Comparison of ENCODE assay signal across 28 cellular contexts in genomic region chr3:13157986-13158385, GRCh38.
"Had no signal": no experiment of that assay in that cellular context is flagged by ENCODE, and none has a peak within 500 bp of the region (broad histone marks: within the 10 kb centered on the region; RNA-seq: fewer than 3 reads in every experiment).

No MANE protein-coding gene starts in this region.

- H3K4me1 Mint-ChIP-seq: memory B cell, mesothelial cell of epicardium, naive B cell had no signal

- H3K9me3 ChIP-seq: neutrophil, pancreas, testis had no signal

- H3K27ac ChIP-seq: coronary artery, esophagus squamous epithelium, neutrophil, pancreas, right lobe of liver, stomach, testis, tibial artery had no signal

- H3K27me3 ChIP-seq: pancreas, right lobe of liver, testis had no signal

- H3K36me3 Mint-ChIP-seq: mesothelial cell of epicardium; stimulated activated effector memory CD8-positive, alpha-beta T cell treated with anti-CD3 and anti-CD28 coated beads, Interleukin-12 subunit alpha, Interleukin-12 subunit beta, amount 100 ng/mL, for 72 hours; type B pancreatic cell had no signal

- H3K27me3 Mint-ChIP-seq: type B pancreatic cell had no signal

- H3K27ac Mint-ChIP-seq: memory B cell; mesothelial cell of epicardium; natural killer cell treated with Interleukin-12 subunit alpha and Interleukin-12 subunit beta and Interleukin-15 and Interleukin-18, amount 100 ng/mL, for 72 hours; progenitor cell of endocrine pancreas; stimulated activated effector memory CD8-positive, alpha-beta T cell treated with anti-CD3 and anti-CD28 coated beads, Interleukin-12 subunit alpha, Interleukin-12 subunit beta, amount 100 ng/mL, for 72 hours; type B pancreatic cell had no signal

- H3K4me3 Mint-ChIP-seq: memory B cell; mesothelial cell of epicardium; natural killer cell treated with Interleukin-12 subunit alpha and Interleukin-12 subunit beta and Interleukin-15 and Interleukin-18, amount 100 ng/mL, for 72 hours; neural crest cell; stimulated activated effector memory CD8-positive, alpha-beta T cell treated with anti-CD3 and anti-CD28 coated beads, Interleukin-12 subunit alpha, Interleukin-12 subunit beta, amount 100 ng/mL, for 72 hours; type B pancreatic cell had no signal

- DNase-seq: dermis blood vessel endothelial cell; effector memory CD4-positive, alpha-beta T cell; erythroblast; esophagus squamous epithelium; foreskin melanocyte; glutamatergic neuron; left ventricle myocardium superior; mucosa of descending colon; naive B cell; stimulated activated CD4-positive, alpha-beta T cell treated with anti-CD3 and anti-CD28 coated beads, Interleukin-2, amount 100 ng/mL, for 24 hours; stimulated activated CD4-positive, alpha-beta T cell treated with anti-CD3 and anti-CD28 coated beads, Interleukin-4, amount 100 ng/mL, for 24 hours; stimulated activated naive CD4-positive, alpha-beta T cell treated with Interleukin-2 at 50 U/mL for 16 hours; stomach; testis had no signal

- H3K4me2 ChIP-seq: smooth muscle cell had no signal

- H3K4me1 ChIP-seq: esophagus squamous epithelium, pancreas, right lobe of liver, stomach, testis, tibial artery had no signal

- ATAC-seq: left ventricle myocardium superior; mucosa of descending colon; natural killer cell treated with Interleukin-12 subunit alpha and Interleukin-12 subunit beta and Interleukin-15 and Interleukin-18, amount 100 ng/mL, for 72 hours; pancreas; right lobe of liver; stimulated activated effector memory CD8-positive, alpha-beta T cell treated with anti-CD3 and anti-CD28 coated beads, Interleukin-12 subunit alpha, Interleukin-12 subunit beta, amount 100 ng/mL, for 72 hours had no signal

- H3K36me3 ChIP-seq: esophagus squamous epithelium, neutrophil, pancreas, stomach, tibial artery had no signal

- H3K4me3 ChIP-seq: coronary artery, esophagus squamous epithelium, lung, mucosa of descending colon, pancreas, right lobe of liver, smooth muscle cell, stomach, testis, tibial artery had no signal
